In the genomic region with DNA sequence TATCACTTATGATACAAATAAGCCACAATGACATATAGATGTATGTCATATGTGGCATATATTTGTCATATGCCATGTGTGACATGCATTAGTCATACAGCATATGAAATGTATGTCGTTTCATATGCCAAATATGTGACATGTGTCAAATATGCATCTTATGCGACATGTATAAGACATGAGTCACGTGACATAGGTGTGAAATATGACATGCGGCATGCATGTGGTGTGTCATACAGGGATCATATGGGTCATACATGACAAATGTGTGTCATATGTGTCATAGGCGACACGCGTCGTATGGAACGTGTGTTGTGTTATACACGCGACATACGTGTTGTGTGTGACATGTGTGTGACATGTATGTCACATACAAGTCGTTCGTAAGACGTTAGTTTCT, we compare ENCODE assay signal across 27 cellular contexts.
"Had no signal": no experiment of that assay in that cellular context is flagged by ENCODE, and none has a peak within 500 bp of the region (broad histone marks: within the 10 kb centered on the region; RNA-seq: fewer than 3 reads in every experiment).

No MANE protein-coding gene starts in this region.

- H3K36me3 Mint-ChIP-seq: brain had no signal

- H3K4me3 ChIP-seq: ascending aorta, SJSA1 had no signal

- H3K4me3 Mint-ChIP-seq: activated B cell treated with CpG ODN at 0.5 μM for 24 hours; activated CD4-positive, alpha-beta T cell treated with anti-CD3 and anti-CD28 coated beads, Interleukin-2, amount 10 ng/mL, durations not matched to agents 24 days and 14 days; activated CD8-positive, alpha-beta memory T cell treated with anti-CD3 and anti-CD28 coated beads, Interleukin-2, amount 10 ng/mL, durations not matched to agents 7 days and 5 days; activated T-cell treated with anti-CD3 and anti-CD28 coated beads, Interleukin-2, amount 50 U/mL, for 4 hours; brain; central memory CD8-positive, alpha-beta T cell; T-helper 17 cell had no signal

- H3K36me3 ChIP-seq: ascending aorta, MG63, Peyer's patch, SJSA1 had no signal

- H3K27ac ChIP-seq: ascending aorta, Peyer's patch, SJSA1 had no signal

- H3K4me1 ChIP-seq: ascending aorta, Peyer's patch, SJSA1 had no signal

- ATAC-seq: activated CD8-positive, alpha-beta memory T cell treated with anti-CD3 and anti-CD28 coated beads, Interleukin-2, amount 10 ng/mL, durations not matched to agents 7 days and 5 days; activated naive CD4-positive, alpha-beta T cell treated with anti-CD3 and anti-CD28 coated beads, Interleukin-2, amount 50 U/mL, for 72 hours; activated naive CD8-positive, alpha-beta T cell treated with anti-CD3 and anti-CD28 coated beads, Interleukin-2, amount 50 U/mL, for 24 hours; activated T-cell treated with anti-CD3 and anti-CD28 coated beads, Interleukin-2, amount 50 U/mL, for 4 hours; SK-N-SH treated with all-trans-retinoic acid at 6 μM for 48 hours; T-helper 17 cell had no signal

- H3K27me3 Mint-ChIP-seq: activated B cell treated with CpG ODN at 0.5 μM for 24 hours; activated CD4-positive, alpha-beta T cell treated with anti-CD3 and anti-CD28 coated beads, Interleukin-2, amount 10 ng/mL, durations not matched to agents 24 days and 14 days; activated CD8-positive, alpha-beta memory T cell treated with anti-CD3 and anti-CD28 coated beads, Interleukin-2, amount 10 ng/mL, durations not matched to agents 7 days and 5 days; brain; central memory CD8-positive, alpha-beta T cell; T-helper 17 cell had no signal

- DNase-seq: activated B cell treated with CpG ODN at 0.5 μM for 24 hours; activated CD4-positive, alpha-beta T cell treated with anti-CD3 and anti-CD28 coated beads for 1 hour; activated CD4-positive, alpha-beta T cell treated with anti-CD3 and anti-CD28 coated beads, Interleukin-2, amount 10 ng/mL, durations not matched to agents 24 days and 14 days; activated CD4-positive, alpha-beta T cell treated with anti-CD3 and anti-CD28 coated beads, Interleukin-2, amount 50 U/mL, for 48 hours; activated CD8-positive, alpha-beta memory T cell treated with anti-CD3 and anti-CD28 coated beads, Interleukin-2, amount 10 ng/mL, durations not matched to agents 7 days and 5 days; activated effector memory CD4-positive, alpha-beta T cell treated with anti-CD3 and anti-CD28 coated beads, Interleukin-2, amount 50 U/mL, for 16 hours; activated naive CD4-positive, alpha-beta T cell treated with Interleukin-2 at 50 U/mL for 16 hours; activated naive CD8-positive, alpha-beta T cell treated with anti-CD3 and anti-CD28 coated beads, Interleukin-2, amount 50 U/mL, for 24 hours; activated T-cell treated with anti-CD3 and anti-CD28 coated beads, Interleukin-2, amount 50 U/mL, for 4 hours; amniotic stem cell; MG63; MV-4-11; NCI-H1092 treated with DMSO at 0.1 percent for 48 hours; NCI-H1417 treated with DMSO at 0.1 percent for 48 hours; NCI-H1694 treated with DMSO at 0.1 percent for 48 hours; NCI-H2029 treated with DMSO at 0.1 percent for 48 hours; NCI-H510A treated with DMSO at 0.1 percent for 48 hours; Peyer's patch; SHP77; T-helper 17 cell; T-helper 9 cell had no signal

- H3K27me3 ChIP-seq: ascending aorta, MG63, Peyer's patch, SJSA1 had no signal

- H3K9me3 Mint-ChIP-seq: activated B cell treated with CpG ODN at 0.5 μM for 24 hours had no signal

- H3K27ac Mint-ChIP-seq: activated B cell treated with CpG ODN at 0.5 μM for 24 hours; activated CD4-positive, alpha-beta T cell treated with anti-CD3 and anti-CD28 coated beads, Interleukin-2, amount 10 ng/mL, durations not matched to agents 24 days and 14 days; activated CD8-positive, alpha-beta memory T cell treated with anti-CD3 and anti-CD28 coated beads, Interleukin-2, amount 10 ng/mL, durations not matched to agents 7 days and 5 days; activated naive CD4-positive, alpha-beta T cell treated with anti-CD3 and anti-CD28 coated beads, Interleukin-2, amount 50 U/mL, for 72 hours; activated naive CD8-positive, alpha-beta T cell treated with anti-CD3 and anti-CD28 coated beads, Interleukin-2, amount 50 U/mL, for 24 hours; brain; T-helper 17 cell had no signal

- H3K4me1 Mint-ChIP-seq: activated B cell treated with CpG ODN at 0.5 μM for 24 hours; activated CD4-positive, alpha-beta T cell treated with anti-CD3 and anti-CD28 coated beads, Interleukin-2, amount 10 ng/mL, durations not matched to agents 24 days and 14 days; activated CD8-positive, alpha-beta memory T cell treated with anti-CD3 and anti-CD28 coated beads, Interleukin-2, amount 10 ng/mL, durations not matched to agents 7 days and 5 days; brain; central memory CD8-positive, alpha-beta T cell; T-helper 17 cell had no signal

- H3K9me3 ChIP-seq: ascending aorta, Peyer's patch had no signal
